ENCODE assay signal across 1 cellular context in the genomic region with DNA sequence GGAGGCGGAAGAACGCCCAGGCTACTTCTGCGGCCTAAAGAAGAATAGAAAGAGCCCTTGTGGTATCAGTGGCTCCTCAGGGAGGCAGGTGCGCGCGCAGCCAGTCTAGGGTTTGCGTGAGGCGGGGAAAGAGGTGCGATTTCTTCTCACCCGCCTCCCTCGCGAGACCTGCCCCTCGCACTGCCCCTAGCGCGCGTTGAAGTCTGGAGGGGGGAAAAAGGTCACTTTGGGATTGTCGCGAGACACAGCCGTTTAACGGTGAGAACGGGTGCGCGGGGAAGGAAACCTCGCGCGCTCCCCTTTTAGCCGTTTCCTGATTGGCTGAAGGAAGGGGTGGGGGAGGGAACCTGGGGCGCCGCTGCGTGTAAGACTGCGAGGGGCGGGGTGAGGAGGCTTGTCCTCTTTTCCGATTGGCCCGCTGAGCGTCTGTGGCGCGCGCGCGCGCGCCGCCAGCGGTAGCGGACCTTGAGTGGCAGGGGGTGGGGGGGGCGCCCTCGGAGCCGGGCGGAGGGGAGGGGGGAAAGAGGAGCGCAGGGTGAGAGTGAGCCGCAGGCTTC.
TF ChIP-seq lines count a peak whose summit lies in the region.

A gene with protein sequence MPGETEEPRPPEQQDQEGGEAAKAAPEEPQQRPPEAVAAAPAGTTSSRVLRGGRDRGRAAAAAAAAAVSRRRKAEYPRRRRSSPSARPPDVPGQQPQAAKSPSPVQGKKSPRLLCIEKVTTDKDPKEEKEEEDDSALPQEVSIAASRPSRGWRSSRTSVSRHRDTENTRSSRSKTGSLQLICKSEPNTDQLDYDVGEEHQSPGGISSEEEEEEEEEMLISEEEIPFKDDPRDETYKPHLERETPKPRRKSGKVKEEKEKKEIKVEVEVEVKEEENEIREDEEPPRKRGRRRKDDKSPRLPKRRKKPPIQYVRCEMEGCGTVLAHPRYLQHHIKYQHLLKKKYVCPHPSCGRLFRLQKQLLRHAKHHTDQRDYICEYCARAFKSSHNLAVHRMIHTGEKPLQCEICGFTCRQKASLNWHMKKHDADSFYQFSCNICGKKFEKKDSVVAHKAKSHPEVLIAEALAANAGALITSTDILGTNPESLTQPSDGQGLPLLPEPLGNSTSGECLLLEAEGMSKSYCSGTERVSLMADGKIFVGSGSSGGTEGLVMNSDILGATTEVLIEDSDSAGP (plus strand): TSS at position 429 of the 557 bp plus-strand sequence. CDS start 219 bp downstream, outside the sequence.

TF ChIP-seq in H1, 55 proteins besides CTCF, POLR2A, EP300 and RAD21:
- TF ChIP-seq HDAC6 (IDR thresholded peaks at IDR 0.05; ENCODE audit: low read depth, low read length) = no peak
- peak; percentile 41; the same call in 1 of the 2 replicates for TF ChIP-seq GTF2F1 (IDR thresholded peaks at IDR 0.05; ENCODE audit: borderline replicate concordance, low read depth, low read length)
- no peak for TF ChIP-seq RFX5 (IDR thresholded peaks at IDR 0.05; ENCODE audit: borderline replicate concordance, low read depth, low read length)
- TF ChIP-seq, protein P1, sequence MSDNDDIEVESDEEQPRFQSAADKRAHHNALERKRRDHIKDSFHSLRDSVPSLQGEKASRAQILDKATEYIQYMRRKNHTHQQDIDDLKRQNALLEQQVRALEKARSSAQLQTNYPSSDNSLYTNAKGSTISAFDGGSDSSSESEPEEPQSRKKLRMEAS (IDR thresholded peaks at IDR 0.05) = no peak
- TF ChIP-seq POU5F1 (IDR thresholded peaks at IDR 0.05; ENCODE audit: low read depth, low read length) = no peak
- TF ChIP-seq HDAC2 (IDR thresholded peaks at IDR 0.05; ENCODE audit: borderline replicate concordance in 1 of 2, low read depth in 2 of 2, low read length in 2 of 2) = no peak
- no peak for TF ChIP-seq SIX5 (IDR thresholded peaks at IDR 0.05; ENCODE audit: low read depth, low read length)
- TF ChIP-seq GABPA (IDR thresholded peaks at IDR 0.05; ENCODE audit: borderline replicate concordance, insufficient read depth, low read length) = no peak
- no peak for TF ChIP-seq KDM5A (IDR thresholded peaks at IDR 0.05; ENCODE audit: low read length)
- no peak; the same call in 1 of the 2 replicates for TF ChIP-seq CHD1 (IDR thresholded peaks at IDR 0.05; ENCODE audit: low read depth, low read length)
- TF ChIP-seq ZNF274 (IDR thresholded peaks at IDR 0.05; ENCODE audit: borderline replicate concordance, extremely low read depth, low read length) = no peak
- TF ChIP-seq TBP (IDR thresholded peaks at IDR 0.05; ENCODE audit: low read depth, low read length) = peak; percentile 70
- TF ChIP-seq KDM1A (IDR thresholded peaks at IDR 0.05; ENCODE audit: borderline replicate concordance, low read length) = no peak
- no peak for TF ChIP-seq CEBPB (IDR thresholded peaks at IDR 0.05; ENCODE audit: low read depth, low read length)
- peak; percentile 92 for TF ChIP-seq BRCA1 (IDR thresholded peaks at IDR 0.05; ENCODE audit: low read depth, low read length)
- no peak for TF ChIP-seq SIN3A (conservative IDR thresholded peaks at IDR 0.05 in 1 of 2, IDR thresholded peaks at IDR 0.05 in 1 of 2; ENCODE audit: low read depth in 1 of 2, low read length in 2 of 2)
- peak; percentile 99 for TF ChIP-seq CHD2 (IDR thresholded peaks at IDR 0.05; ENCODE audit: low read length)
- no peak for TF ChIP-seq CTBP2 (IDR thresholded peaks at IDR 0.05; ENCODE audit: borderline replicate concordance, insufficient read depth, insufficient read length, low read length)
- no peak; the same call in 1 of the 2 replicates for TF ChIP-seq RBBP5 (IDR thresholded peaks at IDR 0.05; ENCODE audit: borderline replicate concordance, low read depth, low read length)
- TF ChIP-seq, protein P2, sequence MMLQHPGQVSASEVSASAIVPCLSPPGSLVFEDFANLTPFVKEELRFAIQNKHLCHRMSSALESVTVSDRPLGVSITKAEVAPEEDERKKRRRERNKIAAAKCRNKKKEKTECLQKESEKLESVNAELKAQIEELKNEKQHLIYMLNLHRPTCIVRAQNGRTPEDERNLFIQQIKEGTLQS (IDR thresholded peaks at IDR 0.05; ENCODE audit: insufficient read depth, low read depth, low read length) = no peak
- no peak for TF ChIP-seq SAP30 (IDR thresholded peaks at IDR 0.05; ENCODE audit: insufficient read depth, insufficient replicate concordance, low read length)
- TF ChIP-seq, protein P3, sequence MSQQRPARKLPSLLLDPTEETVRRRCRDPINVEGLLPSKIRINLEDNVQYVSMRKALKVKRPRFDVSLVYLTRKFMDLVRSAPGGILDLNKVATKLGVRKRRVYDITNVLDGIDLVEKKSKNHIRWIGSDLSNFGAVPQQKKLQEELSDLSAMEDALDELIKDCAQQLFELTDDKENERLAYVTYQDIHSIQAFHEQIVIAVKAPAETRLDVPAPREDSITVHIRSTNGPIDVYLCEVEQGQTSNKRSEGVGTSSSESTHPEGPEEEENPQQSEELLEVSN (IDR thresholded peaks at IDR 0.05) = peak; percentile 66
- no peak for TF ChIP-seq SP2 (IDR thresholded peaks at IDR 0.05; ENCODE audit: low read length)
- TF ChIP-seq, protein P4, sequence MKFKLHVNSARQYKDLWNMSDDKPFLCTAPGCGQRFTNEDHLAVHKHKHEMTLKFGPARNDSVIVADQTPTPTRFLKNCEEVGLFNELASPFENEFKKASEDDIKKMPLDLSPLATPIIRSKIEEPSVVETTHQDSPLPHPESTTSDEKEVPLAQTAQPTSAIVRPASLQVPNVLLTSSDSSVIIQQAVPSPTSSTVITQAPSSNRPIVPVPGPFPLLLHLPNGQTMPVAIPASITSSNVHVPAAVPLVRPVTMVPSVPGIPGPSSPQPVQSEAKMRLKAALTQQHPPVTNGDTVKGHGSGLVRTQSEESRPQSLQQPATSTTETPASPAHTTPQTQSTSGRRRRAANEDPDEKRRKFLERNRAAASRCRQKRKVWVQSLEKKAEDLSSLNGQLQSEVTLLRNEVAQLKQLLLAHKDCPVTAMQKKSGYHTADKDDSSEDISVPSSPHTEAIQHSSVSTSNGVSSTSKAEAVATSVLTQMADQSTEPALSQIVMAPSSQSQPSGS (IDR thresholded peaks at IDR 0.05; ENCODE audit: low read length) = no peak
- peak; percentile 77 for TF ChIP-seq TAF7 (optimal IDR thresholded peaks at IDR 0.05; ENCODE audit: borderline replicate concordance, low read depth, low read length)
- TF ChIP-seq MAFK (IDR thresholded peaks at IDR 0.05; ENCODE audit: low read depth, low read length) = no peak
- TF ChIP-seq SP1 (IDR thresholded peaks at IDR 0.05; ENCODE audit: low read depth, low read length) = 0 out of 2 replicates have a peak, but pooled peaks have one; percentile 35
- TF ChIP-seq JUN (IDR thresholded peaks at IDR 0.05; ENCODE audit: low read depth, low read length) = no peak
- TF ChIP-seq ASH2L (IDR thresholded peaks at IDR 0.05; ENCODE audit: low read length) = no peak
- TF ChIP-seq JUND (IDR thresholded peaks at IDR 0.05; ENCODE audit: low read length) = no peak
- no peak for TF ChIP-seq SUZ12 (IDR thresholded peaks at IDR 0.05; ENCODE audit: low read length)
- no peak for TF ChIP-seq BCL11A (IDR thresholded peaks at IDR 0.05; ENCODE audit: low read depth in 2 of 2, low read length in 2 of 2)
- no peak for TF ChIP-seq RNF2 (IDR thresholded peaks at IDR 0.05; ENCODE audit: borderline replicate concordance, low read depth, low read length, missing control alignments, poor library complexity, severe bottlenecking)
- TF ChIP-seq TAF1 (IDR thresholded peaks at IDR 0.05; ENCODE audit: low read depth, low read length) = peak; percentile 71
- TF ChIP-seq KDM4A (IDR thresholded peaks at IDR 0.05; ENCODE audit: low read depth, low read length, severe bottlenecking) = no peak
- TF ChIP-seq CREB1 (IDR thresholded peaks at IDR 0.05) = peak; percentile 16; the same call in 1 of the 2 replicates
- TF ChIP-seq SP4 (IDR thresholded peaks at IDR 0.05; ENCODE audit: low read length) = no peak
- peak; percentile 85 for TF ChIP-seq POLR2AphosphoS5 (IDR thresholded peaks at IDR 0.05; ENCODE audit: low read depth, low read length)
- TF ChIP-seq FOSL1 (IDR thresholded peaks at IDR 0.05; ENCODE audit: insufficient read depth, low read depth, low read length) = no peak
- TF ChIP-seq EGR1 (IDR thresholded peaks at IDR 0.05; ENCODE audit: borderline replicate concordance, low read depth, low read length) = no peak
- peak; percentile 51; the same call in 1 of the 2 replicates for TF ChIP-seq BACH1 (IDR thresholded peaks at IDR 0.05; ENCODE audit: low read length)
- TF ChIP-seq TEAD4 (IDR thresholded peaks at IDR 0.05; ENCODE audit: low read depth, low read length) = no peak
- peak; percentile 40 for TF ChIP-seq PHF8 (conservative IDR thresholded peaks at IDR 0.05; ENCODE audit: low read depth, low read length)
- no peak for TF ChIP-seq EZH2 (IDR thresholded peaks at IDR 0.05; ENCODE audit: low read depth, low read length, severe bottlenecking)
- no peak for TF ChIP-seq CBX5 (IDR thresholded peaks at IDR 0.05; ENCODE audit: low read depth, low read length)
